In genomic region chr1:28811369-28811765, GRCh38 we compare ENCODE assay signal across 21 cellular contexts. TPM values are rescaled to one million over a fixed set of nuclear protein-coding genes. Genes with fewer than 3 reads are reported as not detected.
DNase-seq lines count a peak whose midpoint lies in the region; FAIRE-seq and TF ChIP-seq lines count a peak whose summit lies in the region.
"Had no signal": no experiment of that assay in that cellular context is flagged by ENCODE, and none has a peak within 500 bp of the region (broad histone marks: within the 10 kb centered on the region; RNA-seq: fewer than 3 reads in every experiment).

No MANE protein-coding gene starts in this region.

- TF ChIP-seq CTCF in Calu3 (IDR thresholded peaks at IDR 0.05; ENCODE audit: unreplicated experiment) (no peak), astrocyte (IDR thresholded peaks at IDR 0.05; ENCODE audit: insufficient read depth, low read depth, low read length) (no peak), osteoblast (IDR thresholded peaks at IDR 0.05; ENCODE audit: extremely low read depth, low read depth, low read length) (no peak)

- no TSS peak for BruUV-seq in Calu3 (replicated peaks; lab: Mats Ljungman, UMichigan)

- H3K36me3 Mint-ChIP-seq in Calu3 (ENCODE audit: insufficient read depth, unreplicated experiment), result peaks cover 10% of the 10 kb centered on the region
- H3K36me3 Mint-ChIP-seq in astrocyte (ENCODE audit: low read depth, unreplicated experiment), result no peaks in the 10 kb centered on the region
- H3K36me3 Mint-ChIP-seq: CD8-positive, alpha-beta T cell had no signal

- H3K4me2 ChIP-seq in astrocyte (ENCODE audit: low read length) (no peak overlapping the region), osteoblast (ENCODE audit: insufficient read depth, low read length) (no peak overlapping the region)
- H3K4me2 ChIP-seq: KMS-11, SK-N-SH had no signal

- H3K4me3 ChIP-seq in astrocyte (ENCODE audit: insufficient read depth, low read depth, low read length) (no peak overlapping the region), iPS-15b (ENCODE audit: low read depth, low read length) (peak overlapping the region; percentile 62), osteoblast (ENCODE audit: insufficient read depth, low read length) (no peak overlapping the region)
- H3K4me3 ChIP-seq: BLaER1 had no signal

- H3K27ac ChIP-seq in astrocyte (ENCODE audit: low read depth, low read length) (no peak overlapping the region), osteoblast (ENCODE audit: low read depth, low read length) (no peak overlapping the region)
- H3K27ac ChIP-seq: BLaER1, KMS-11 had no signal

- H3K27me3 ChIP-seq in astrocyte (ENCODE audit: insufficient read depth, low read length), result peaks cover 58% of the 10 kb centered on the region
- peaks cover 38% of the 10 kb centered on the region for H3K27me3 ChIP-seq in iPS-15b (ENCODE audit: control insufficient read depth, insufficient read depth, low read length)
- H3K27me3 ChIP-seq in osteoblast (ENCODE audit: insufficient read depth, low read length), result peaks cover 67% of the 10 kb centered on the region

- peaks cover 10% of the 10 kb centered on the region for H3K4me1 Mint-ChIP-seq in Calu3 (ENCODE audit: low read depth, unreplicated experiment)
- H3K4me1 Mint-ChIP-seq in astrocyte (ENCODE audit: low read depth, unreplicated experiment), result peaks cover 14% of the 10 kb centered on the region

- H3K36me3 ChIP-seq in astrocyte (ENCODE audit: insufficient read depth, low read length) (no peaks in the 10 kb centered on the region), iPS-15b (ENCODE audit: control insufficient read depth, insufficient read depth, low read length) (no peaks in the 10 kb centered on the region), osteoblast (ENCODE audit: insufficient read depth, low read length) (no peaks in the 10 kb centered on the region)
- H3K36me3 ChIP-seq: BLaER1 had no signal

- H2AFZ ChIP-seq in astrocyte (ENCODE audit: low read depth, low read length) (no peak overlapping the region), osteoblast (ENCODE audit: low read length) (no peak overlapping the region)

- no peaks in the 10 kb centered on the region for H3K9me3 ChIP-seq in astrocyte (ENCODE audit: insufficient read depth, low read depth, low read length)
- H3K9me3 ChIP-seq in iPS-15b (ENCODE audit: control insufficient read depth, insufficient read depth, low read length), result no peaks in the 10 kb centered on the region
- no peaks in the 10 kb centered on the region for H3K9me3 ChIP-seq in osteoblast (ENCODE audit: low read depth, low read length)
- H3K9me3 ChIP-seq: BLaER1, SK-N-SH had no signal

- H3K79me2 ChIP-seq in astrocyte (ENCODE audit: insufficient read depth, low read length), result no peaks in the 10 kb centered on the region
- no peaks in the 10 kb centered on the region for H3K79me2 ChIP-seq in osteoblast (ENCODE audit: insufficient read depth, low read length)

- peaks cover 85% of the 10 kb centered on the region for H3K27me3 Mint-ChIP-seq in Calu3 (ENCODE audit: unreplicated experiment)
- peaks cover 47% of the 10 kb centered on the region for H3K27me3 Mint-ChIP-seq in astrocyte (ENCODE audit: low read depth, unreplicated experiment)

- H3K27ac Mint-ChIP-seq in Calu3 (ENCODE audit: unreplicated experiment) (peak overlapping the region; percentile 77), astrocyte (ENCODE audit: unreplicated experiment) (no peak overlapping the region)
- H3K27ac Mint-ChIP-seq: CD8-positive, alpha-beta T cell; HFFc6 had no signal

- H3K4me3 Mint-ChIP-seq in Calu3 (ENCODE audit: low read depth, unreplicated experiment) (no peak overlapping the region), astrocyte (ENCODE audit: unreplicated experiment) (peak overlapping the region; percentile 54)
- H3K4me3 Mint-ChIP-seq: CD8-positive, alpha-beta T cell; HFFc6 had no signal

- H3K9me3 Mint-ChIP-seq in Calu3 (ENCODE audit: low read depth, unreplicated experiment) (no peaks in the 10 kb centered on the region), astrocyte (ENCODE audit: unreplicated experiment) (peaks cover 2% of the 10 kb centered on the region)
- H3K9me3 Mint-ChIP-seq: CD8-positive, alpha-beta T cell; HFFc6 had no signal

- no peaks in the 10 kb centered on the region for H3K4me1 ChIP-seq in astrocyte (ENCODE audit: insufficient read depth, low read length)
- H3K4me1 ChIP-seq in iPS-15b (ENCODE audit: control insufficient read depth, insufficient read depth, low read length), result no peaks in the 10 kb centered on the region
- no peaks in the 10 kb centered on the region for H3K4me1 ChIP-seq in osteoblast (ENCODE audit: insufficient read depth, low read length)

- intact Hi-C loops in Calu3 (cut with micrococcal nuclease; ENCODE audit: unreplicated experiment), result no loop called here

- CTCF ChIA-PET in Calu3 (lab: Charles Lee), result interaction anchor here (0.6 kb wide), 1 partner anchor 63 kb away, joined by 3 read pairs; no protein-coding TSS in a partner anchor

- H3K9ac ChIP-seq in astrocyte (ENCODE audit: low read length), result no peak overlapping the region
- H3K9ac ChIP-seq in iPS-15b (ENCODE audit: low read depth, low read length), result no peak overlapping the region
- H3K9ac ChIP-seq: BLaER1, KMS-11, SK-N-SH had no signal

- FAIRE-seq in astrocyte (lab: Jason Lieb, UNC), result no peak
- FAIRE-seq: G401.6 had no signal

- no peak for DNase-seq in Calu3
- DNase-seq in astrocyte (ENCODE audit: low read depth), result no peak
- DNase-seq in osteoblast (ENCODE audit: insufficient read length, low spot score, missing footprints), result peak; percentile 56
- no peak for DNase-seq in epidermal melanocyte (ENCODE audit: insufficient read length, low spot score)
- no peak for DNase-seq in SKM-1 treated with dmso at 0.1 percent for 144 hours (lab: John Stamatoyannopoulos, UW; ENCODE audit: unreplicated experiment)
- DNase-seq in SHP77 treated with DMSO at 0.1 percent for 48 hours (lab: John Stamatoyannopoulos, UW), result no peak
- no peak for DNase-seq in retina
- DNase-seq: 8988T; CD8-positive, alpha-beta T cell; DMS79 treated with DMSO at 0.1 percent for 48 hours; HFFc6; NCI-H1048; NCI-H1436 treated with DMSO at 0.1 percent for 48 hours had no signal

- H4K20me1 ChIP-seq in astrocyte (ENCODE audit: insufficient read depth, low read length) (no peaks in the 10 kb centered on the region), osteoblast (ENCODE audit: insufficient read depth, low read length) (no peaks in the 10 kb centered on the region)

RNA-seq across cellular contexts. Expression of gene OPRD1, which starts 0.6 kb away (rescaled TPM):
- total RNA-seq in Calu3 (2022) (0.07 TPM in 1 of 2 replicates, not detected in the other), astrocyte (0.79 and 1.2 TPM in 2 replicates), osteoblast (not detected in 2 replicates)
- total RNA-seq: CD8-positive, alpha-beta T cell; H4; HFFc6; MCF 10A; Right ventricle myocardium inferior had no signal
